Comparison of ENCODE assay signal across 19 cellular contexts in genomic region chr21:44890338-44890931, GRCh38. TPM values are rescaled to one million over a fixed set of nuclear protein-coding genes. Genes with fewer than 3 reads are reported as not detected.
DNase-seq lines count a peak whose midpoint lies in the region; ATAC-seq and TF ChIP-seq lines count a peak whose summit lies in the region.
"Had no signal": no experiment of that assay in that cellular context is flagged by ENCODE, and none has a peak within 500 bp of the region (broad histone marks: within the 10 kb centered on the region; RNA-seq: fewer than 3 reads in every experiment).

No MANE protein-coding gene starts in this region.

- no peaks in the 10 kb centered on the region for H3K27me3 ChIP-seq in right atrium auricular region
- H3K27me3 ChIP-seq in SJSA1 (replicated peaks): no peaks in the 10 kb centered on the region

- H3K27me3 Mint-ChIP-seq in glutamatergic neuron (ENCODE audit: unreplicated experiment): peaks cover 4% of the 10 kb centered on the region
- H3K27me3 Mint-ChIP-seq: activated naive CD8-positive, alpha-beta T cell treated with anti-CD3 and anti-CD28 coated beads, Interleukin-2, amount 50 U/mL, for 24 hours had no signal

- no peaks in the 10 kb centered on the region for H3K4me1 Mint-ChIP-seq in glutamatergic neuron (ENCODE audit: low read depth, unreplicated experiment)
- H3K4me1 Mint-ChIP-seq: brain, neural crest cell had no signal

- H3K9me3 ChIP-seq in right atrium auricular region (no peaks in the 10 kb centered on the region), SJSA1 (replicated peaks) (no peaks in the 10 kb centered on the region)
- H3K9me3 ChIP-seq: stomach, transverse colon had no signal

- DNase-seq in Right ventricle myocardium superior: peak; percentile 40
- DNase-seq in right atrium auricular region (ENCODE audit: low spot score): no peak
- no peak for DNase-seq in SJSA1 (ENCODE audit: low read depth in 1 of 2, low spot score in 2 of 2)
- peak; percentile 29 for DNase-seq in glutamatergic neuron
- DNase-seq in NCI-H345 treated with DMSO at 0.1 percent for 48 hours (lab: John Stamatoyannopoulos, UW; ENCODE audit: unreplicated experiment): no peak
- DNase-seq: activated CD4-positive, CD25-positive, alpha-beta regulatory T cell; activated naive CD8-positive, alpha-beta T cell treated with anti-CD3 and anti-CD28 coated beads, Interleukin-2, amount 50 U/mL, for 24 hours; EL; left colon; stimulated activated CD4-positive, alpha-beta T cell treated with anti-CD3 and anti-CD28 coated beads, Interleukin-4, amount 100 ng/mL, for 24 hours; stomach; T1000; transverse colon had no signal

- H3K4me3 ChIP-seq in right atrium auricular region: no peak overlapping the region
- H3K4me3 ChIP-seq in SJSA1: peak overlapping the region; percentile 50
- H3K4me3 ChIP-seq: SK-N-MC, stomach, transverse colon had no signal

- no peak overlapping the region for H3K4me3 Mint-ChIP-seq in glutamatergic neuron (ENCODE audit: unreplicated experiment)
- H3K4me3 Mint-ChIP-seq: activated naive CD8-positive, alpha-beta T cell treated with anti-CD3 and anti-CD28 coated beads, Interleukin-2, amount 50 U/mL, for 24 hours; brain; neural crest cell had no signal

- no peaks in the 10 kb centered on the region for H3K36me3 Mint-ChIP-seq in glutamatergic neuron (ENCODE audit: unreplicated experiment)
- H3K36me3 Mint-ChIP-seq: brain had no signal

- no peak overlapping the region for H3K27ac Mint-ChIP-seq in glutamatergic neuron (ENCODE audit: unreplicated experiment)
- H3K27ac Mint-ChIP-seq: activated naive CD8-positive, alpha-beta T cell treated with anti-CD3 and anti-CD28 coated beads, Interleukin-2, amount 50 U/mL, for 24 hours had no signal

- H3K4me1 ChIP-seq in right atrium auricular region (no peaks in the 10 kb centered on the region), SJSA1 (replicated peaks) (peaks cover 40% of the 10 kb centered on the region)
- H3K4me1 ChIP-seq: stomach, transverse colon had no signal

- no peak for TF ChIP-seq CTCF in right atrium auricular region (IDR thresholded peaks at IDR 0.05)
- TF ChIP-seq CTCF in glutamatergic neuron (IDR thresholded peaks at IDR 0.05; ENCODE audit: partially characterized antibody, unreplicated experiment): no peak

- H3K36me3 ChIP-seq in right atrium auricular region: no peaks in the 10 kb centered on the region
- H3K36me3 ChIP-seq in SJSA1: peaks cover 70% of the 10 kb centered on the region
- H3K36me3 ChIP-seq: transverse colon had no signal

- ATAC-seq in Right ventricle myocardium superior (ENCODE audit: poor library complexity) (no peak), GM19035 (IDR thresholded peaks at IDR 0.05; ENCODE audit: unreplicated experiment) (no peak), GM18909 (IDR thresholded peaks at IDR 0.05; ENCODE audit: poor library complexity, unreplicated experiment) (no peak)
- ATAC-seq: activated naive CD8-positive, alpha-beta T cell treated with anti-CD3 and anti-CD28 coated beads, Interleukin-2, amount 50 U/mL, for 24 hours; left colon had no signal

- no peak overlapping the region for H3K27ac ChIP-seq in right atrium auricular region
- H3K27ac ChIP-seq in SJSA1: no peak overlapping the region
- H3K27ac ChIP-seq: SK-N-MC, stomach, transverse colon had no signal

- intact Hi-C loops in Right ventricle myocardium superior (cut with DNase I): loop anchor here (5.0 kb wide), 1 partner anchor 247 kb away; no protein-coding TSS in a partner anchor

- peaks cover 4% of the 10 kb centered on the region for H3K9me3 Mint-ChIP-seq in glutamatergic neuron (ENCODE audit: unreplicated experiment)
- H3K9me3 Mint-ChIP-seq: activated naive CD8-positive, alpha-beta T cell treated with anti-CD3 and anti-CD28 coated beads, Interleukin-2, amount 50 U/mL, for 24 hours; neural crest cell had no signal

RNA-seq across cellular contexts. Expression of gene PTTG1IP, which starts 16.9 kb away (rescaled TPM):
- total RNA-seq in Right ventricle myocardium superior: 133 TPM
- total RNA-seq in right atrium auricular region: 100 to 1,000 TPM; 284 to 303 TPM
- 403 and 590 TPM in 2 replicates for total RNA-seq in SJSA1 (2014; rRNA removed; shearing (Covaris generic))
- total RNA-seq in glutamatergic neuron (ENCODE audit: unreplicated experiment): 249 TPM

RNA-seq across cellular contexts. Expression of gene ITGB2, which starts 30.3 kb away (rescaled TPM):
- 23.8 TPM for total RNA-seq in Right ventricle myocardium superior
- total RNA-seq in right atrium auricular region: 10 to 100 TPM; 16.7 to 63.6 TPM
- 116 and 120 TPM in 2 replicates for total RNA-seq in SJSA1 (2014; rRNA removed; shearing (Covaris generic))
- 0.91 TPM for total RNA-seq in glutamatergic neuron (ENCODE audit: unreplicated experiment)
- total RNA-seq: fibroblast of lung had no signal

RNA-seq across cellular contexts. Expression of gene SLX9, which starts 49.4 kb away (rescaled TPM):
- total RNA-seq in Right ventricle myocardium superior (77.4 TPM), right atrium auricular region (10 to 100 TPM; 15.9 to 18.8 TPM), glutamatergic neuron (ENCODE audit: unreplicated experiment) (30.7 TPM)
- 25.5 and 31.6 TPM in 2 replicates for total RNA-seq in SJSA1 (2014; rRNA removed; shearing (Covaris generic))

Comparison
In these comparisons a context has a peak if more than half of its experiments do, and no peak if none do; other contexts are left out.
1. DNase-seq: peak in Right ventricle myocardium superior (single experiment) and glutamatergic neuron (single experiment); none in right atrium auricular region (single experiment), SJSA1 (0 of 2) and NCI-H345 treated with DMSO at 0.1 percent for 48 hours (single experiment).